In the genomic region with DNA sequence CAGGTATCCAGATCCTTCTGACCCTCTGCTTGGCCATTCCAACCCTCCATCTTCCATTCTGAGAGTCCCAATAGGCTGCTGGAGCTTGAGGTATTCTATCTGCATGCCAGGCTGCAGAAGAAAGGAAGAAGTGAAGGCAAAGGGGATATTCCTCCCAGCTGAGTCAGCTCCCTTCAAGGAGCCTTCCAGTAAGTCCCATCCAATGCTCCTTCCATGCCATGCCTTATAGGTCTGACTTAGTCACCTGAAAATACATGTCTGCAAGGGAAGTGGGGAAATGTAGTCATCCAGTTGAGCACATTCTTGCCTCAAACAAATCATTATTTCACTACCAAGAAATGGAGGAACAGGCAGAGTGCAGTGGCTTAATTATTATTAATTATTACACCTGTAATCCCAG, we compare ENCODE assay signal across 19 cellular contexts.
"Had no signal": no experiment of that assay in that cellular context is flagged by ENCODE, and none has a peak within 500 bp of the region (broad histone marks: within the 10 kb centered on the region; RNA-seq: fewer than 3 reads in every experiment).

No MANE protein-coding gene starts in this region.

- H3K9ac ChIP-seq: SK-N-SH had no signal

- DNase-seq: KBM-7, MG63, NCI-H1092, NCI-H1105 treated with DMSO at 0.1 percent for 48 hours, NCI-H1436, NCI-H187, NCI-H2029, NCI-H2081 treated with DMSO at 0.1 percent for 48 hours, NCI-H2171, NCI-H226, NCI-H446, NCI-H510A, NCI-H524 treated with DMSO at 0.1 percent for 48 hours, NCI-H69, NCI-H774, SHP77, SK-N-SH had no signal

- H3K36me3 ChIP-seq: MG63 had no signal

- H3K27me3 ChIP-seq: MG63 had no signal

- H3K27ac ChIP-seq: HL-60, RWPE1 had no signal

- H3K4me3 ChIP-seq: MG63 had no signal

- H3K9me3 ChIP-seq: MG63, SK-N-SH had no signal

- H3K4me2 ChIP-seq: SK-N-SH had no signal
